10 cellular contexts compared by ENCODE assay signal in the genomic region with DNA sequence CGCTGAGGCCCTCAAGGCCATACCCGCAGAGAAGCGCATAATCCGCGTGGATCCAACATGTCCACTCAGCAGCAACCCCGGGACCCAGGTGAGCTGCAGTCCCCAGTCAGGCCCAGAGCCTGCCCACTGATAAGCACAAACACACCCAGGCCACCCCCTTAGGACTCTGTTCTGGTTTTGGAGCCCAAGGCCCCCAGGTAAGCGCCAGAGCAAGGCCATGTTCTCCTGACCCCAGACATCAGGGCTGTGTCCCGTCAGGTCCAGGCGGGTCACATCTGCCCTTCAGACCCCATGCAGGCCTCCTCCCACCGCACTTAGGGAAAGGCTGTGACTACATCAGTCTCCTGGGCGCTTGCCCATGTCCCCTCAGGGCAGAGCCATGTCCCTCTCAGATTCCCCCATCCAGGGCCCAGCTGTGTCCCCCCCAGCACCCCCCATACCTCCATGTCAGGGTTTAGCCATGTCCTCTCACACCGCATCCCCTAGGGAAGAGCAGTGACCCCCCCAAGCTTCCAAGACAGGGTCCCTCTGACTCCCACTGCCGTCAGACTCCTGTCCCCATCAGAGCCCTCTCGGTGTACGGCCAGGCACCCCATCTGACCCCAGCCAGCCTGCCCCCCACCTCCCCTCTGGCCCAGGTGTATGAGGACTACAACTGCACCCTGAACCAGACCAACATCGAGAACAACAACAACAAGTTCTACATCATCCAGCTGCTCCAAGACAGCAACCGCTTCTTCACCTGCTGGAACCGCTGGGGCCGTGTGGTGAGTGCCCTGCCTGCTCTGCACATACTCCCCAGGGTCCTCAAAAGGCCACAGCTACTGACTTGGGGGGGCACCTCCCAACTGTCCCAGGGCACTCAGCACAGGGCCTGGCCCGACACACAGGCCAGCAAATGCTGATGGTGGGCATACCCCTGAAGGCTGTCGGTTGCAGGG. TPM values are rescaled to one million over a fixed set of nuclear protein-coding genes. Genes with fewer than 3 reads are reported as not detected.
DNase-seq lines count a peak whose midpoint lies in the region; ATAC-seq and TF ChIP-seq lines count a peak whose summit lies in the region.
"Had no signal": no experiment of that assay in that cellular context is flagged by ENCODE, and none has a peak within 500 bp of the region (broad histone marks: within the 10 kb centered on the region; RNA-seq: fewer than 3 reads in every experiment).

No MANE protein-coding gene starts in this region.

- TF ChIP-seq CTCF in GM12865 (IDR thresholded peaks at IDR 0.05; ENCODE audit: insufficient read depth, low read depth, low read length, missing control alignments) (no peak), VCaP (conservative IDR thresholded peaks at IDR 0.05) (no peak), left ventricle myocardium inferior (IDR thresholded peaks at IDR 0.05; ENCODE audit: borderline replicate concordance) (no peak)

- DNase-seq in GM12865 (ENCODE audit: low read depth) (no peak), left ventricle myocardium inferior (no peak), NCI-H1105 (lab: John Stamatoyannopoulos, UW) (no peak)

- H3K36me3 ChIP-seq in left ventricle myocardium inferior = peaks cover 40% of the 10 kb centered on the region
- H3K36me3 ChIP-seq in skeletal muscle tissue (ENCODE audit: control insufficient read depth in 3 of 3, insufficient read depth in 3 of 3, low read length in 3 of 3) = peaks cover 23 to 29% (median 24%) of the 10 kb centered on the region in 3 donors

- ATAC-seq in HG03342 (IDR thresholded peaks at IDR 0.05; ENCODE audit: unreplicated experiment) = no peak
- ATAC-seq in HG03025 (IDR thresholded peaks at IDR 0.05; ENCODE audit: low FRiP score, unreplicated experiment) = no peak
- ATAC-seq in GM19023 (IDR thresholded peaks at IDR 0.05; ENCODE audit: unreplicated experiment) = no peak

- H3K9ac ChIP-seq in skeletal muscle tissue (ENCODE audit: low read depth in 1 of 3, low read length in 3 of 3) = peak overlapping the region in 2 of 3 donors; percentile 97 to 98

- intact Hi-C loops in left ventricle myocardium inferior (cut with micrococcal nuclease) = no loop called here

- no peaks in the 10 kb centered on the region for H3K9me3 ChIP-seq in left ventricle myocardium inferior (replicated peaks)
- H3K9me3 ChIP-seq in skeletal muscle tissue (ENCODE audit: control insufficient read depth in 3 of 3, low read length in 3 of 3) = no peaks in the 10 kb centered on the region

- no peaks in the 10 kb centered on the region for H3K27me3 ChIP-seq in left ventricle myocardium inferior (ENCODE audit: low read depth)
- H3K27me3 ChIP-seq in skeletal muscle tissue (ENCODE audit: control insufficient read depth in 3 of 3, insufficient read depth in 3 of 3, low read length in 3 of 3) = no peaks in the 10 kb centered on the region

- peak overlapping the region; percentile 89; the same call in 1 of the 2 replicates for H3K27ac ChIP-seq in VCaP
- peak overlapping the region; percentile 98 for H3K27ac ChIP-seq in left ventricle myocardium inferior (replicated peaks)
- H3K27ac ChIP-seq in skeletal muscle tissue (ENCODE audit: low read depth, low read length) = peak overlapping the region; percentile 97

- peaks cover 36% of the 10 kb centered on the region for H3K4me1 ChIP-seq in left ventricle myocardium inferior
- peaks cover 23 to 31% (median 26%) of the 10 kb centered on the region in 3 donors for H3K4me1 ChIP-seq in skeletal muscle tissue (ENCODE audit: control insufficient read depth in 3 of 3, insufficient read depth in 3 of 3, low read length in 3 of 3)

- H3K4me3 ChIP-seq in GM12865 (ENCODE audit: low read depth, low read length) (peak overlapping the region; percentile 73; the same call in 1 of the 2 replicates), left ventricle myocardium inferior (peak overlapping the region; percentile 82), skeletal muscle tissue (ENCODE audit: low read length in 3 of 3) (peak overlapping the region in 2 of 3 donors; percentile 88 to 92)

RNA-seq across cellular contexts. Expression of a gene that starts 1.6 kb away (rescaled TPM):
- total RNA-seq in left ventricle myocardium inferior (14.3 TPM), skeletal muscle tissue (6.3 TPM)

RNA-seq across cellular contexts. Expression of a gene that starts 2.0 kb away (rescaled TPM):
- total RNA-seq in left ventricle myocardium inferior (8.6 TPM), skeletal muscle tissue (14.6 TPM)

RNA-seq across cellular contexts. Expression of a gene that starts 11.5 kb away (rescaled TPM):
- total RNA-seq in left ventricle myocardium inferior = 0.16 TPM
- 0.52 TPM for total RNA-seq in skeletal muscle tissue
- total RNA-seq: activated CD8-positive, alpha-beta memory T cell treated with anti-CD3 and anti-CD28 coated beads, Interleukin-2, amount 10 ng/mL, durations not matched to agents 7 days and 5 days; G401 had no signal

RNA-seq across cellular contexts. Expression of a gene that starts 23.5 kb away (rescaled TPM):
- total RNA-seq in left ventricle myocardium inferior (73.0 TPM), skeletal muscle tissue (33.4 TPM)

RNA-seq across cellular contexts. Expression of a gene that starts 30.1 kb away (rescaled TPM):
- total RNA-seq in left ventricle myocardium inferior (14.6 TPM), skeletal muscle tissue (7.8 TPM)
